In the genomic region with DNA sequence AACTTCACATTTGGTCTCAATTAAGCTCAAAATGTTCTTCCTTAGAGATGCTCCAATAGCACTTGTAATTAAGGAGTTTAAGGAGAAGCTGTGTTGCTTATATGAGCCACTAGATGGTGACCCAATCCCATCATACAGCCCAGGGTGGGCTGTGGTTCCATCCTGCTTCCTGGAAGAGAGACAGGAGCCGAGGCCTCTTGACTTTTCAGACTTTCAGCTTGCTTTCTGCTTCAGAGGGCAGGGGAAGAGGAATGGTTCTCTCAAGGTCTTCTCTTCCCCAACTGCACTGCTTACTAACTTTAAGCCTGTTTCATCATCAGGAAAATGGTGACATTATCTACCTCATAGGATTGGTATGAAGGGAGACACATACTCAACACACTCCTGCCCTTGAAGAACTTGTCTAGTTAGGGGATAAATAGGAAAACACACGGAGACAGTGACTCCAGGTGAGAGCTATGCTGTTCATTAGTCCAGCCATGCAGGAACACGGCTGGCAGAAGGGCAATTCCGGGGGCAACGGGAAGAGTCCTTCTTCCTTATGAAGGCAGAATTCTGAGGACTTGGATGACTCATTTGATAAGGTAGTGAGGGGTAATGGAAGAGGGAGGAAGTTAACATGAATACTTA, we compare ENCODE assay signal across 9 cellular contexts. TPM values are rescaled to one million over a fixed set of nuclear protein-coding genes. Genes with fewer than 3 reads are reported as not detected.
DNase-seq lines count a peak whose midpoint lies in the region; ATAC-seq and TF ChIP-seq lines count a peak whose summit lies in the region.
"Had no signal": no experiment of that assay in that cellular context is flagged by ENCODE, and none has a peak within 500 bp of the region (broad histone marks: within the 10 kb centered on the region; RNA-seq: fewer than 3 reads in every experiment).

No MANE protein-coding gene starts in this region.

- H3K27ac ChIP-seq in OCI-LY3 (ENCODE audit: low read length) (no peak overlapping the region), left lung (no peak overlapping the region), upper lobe of left lung (no peak overlapping the region)
- H3K27ac ChIP-seq: neutrophil had no signal

- 53 to 74% methylated on average over 4 to 5 of the region's 5 CpGs for WGBS in upper lobe of left lung, 2 donors

- no peak overlapping the region for H3K9ac ChIP-seq in OCI-LY3 (ENCODE audit: low read length)

- no peak overlapping the region for H3K4me2 ChIP-seq in OCI-LY3 (ENCODE audit: low read length)

- peak; percentile 50 for ATAC-seq in HG03095 (IDR thresholded peaks at IDR 0.05; ENCODE audit: unreplicated experiment)
- peak; percentile 90 for ATAC-seq in left lung
- peak; percentile 54 to 78 for ATAC-seq in upper lobe of left lung (ENCODE audit: low FRiP score in 2 of 2)
- ATAC-seq in GM18870 (IDR thresholded peaks at IDR 0.05; ENCODE audit: unreplicated experiment), result no peak

- no peak overlapping the region for H3K27ac Mint-ChIP-seq in activated CD4-positive, alpha-beta T cell treated with anti-CD3 and anti-CD28 coated beads, Interleukin-2, amount 10 ng/mL, durations not matched to agents 24 days and 14 days

- TF ChIP-seq CTCF in OCI-LY3 (IDR thresholded peaks at IDR 0.05; ENCODE audit: low read depth, low read length), result peak; percentile 72
- peak; percentile 38 to 53 for TF ChIP-seq CTCF in left lung (IDR thresholded peaks at IDR 0.05)
- peak in 5 of 6 experiments; percentile 34 to 69 (median 56) for TF ChIP-seq CTCF in upper lobe of left lung (IDR thresholded peaks at IDR 0.05)

- no peaks in the 10 kb centered on the region for H4K20me1 ChIP-seq in OCI-LY3 (ENCODE audit: insufficient read depth, low read length)

- no peaks in the 10 kb centered on the region for H3K27me3 Mint-ChIP-seq in activated CD4-positive, alpha-beta T cell treated with anti-CD3 and anti-CD28 coated beads, Interleukin-2, amount 10 ng/mL, durations not matched to agents 24 days and 14 days

- H2AFZ ChIP-seq in OCI-LY3 (ENCODE audit: low read depth, low read length), result no peak overlapping the region

- no peaks in the 10 kb centered on the region for H3K9me3 Mint-ChIP-seq in activated CD4-positive, alpha-beta T cell treated with anti-CD3 and anti-CD28 coated beads, Interleukin-2, amount 10 ng/mL, durations not matched to agents 24 days and 14 days

- peaks cover 5% of the 10 kb centered on the region for H3K36me3 Mint-ChIP-seq in activated CD4-positive, alpha-beta T cell treated with anti-CD3 and anti-CD28 coated beads, Interleukin-2, amount 10 ng/mL, durations not matched to agents 24 days and 14 days (ENCODE audit: low read depth)

- no peaks in the 10 kb centered on the region for H3K36me3 ChIP-seq in OCI-LY3 (replicated peaks; ENCODE audit: low read depth, low read length)
- H3K36me3 ChIP-seq in left lung, result peaks cover 0 to 13% of the 10 kb centered on the region in 2 donors
- peaks cover 0 to 7% (median 0%) of the 10 kb centered on the region in 4 donors for H3K36me3 ChIP-seq in upper lobe of left lung

- TF ChIP-seq POLR2A in upper lobe of left lung (IDR thresholded peaks at IDR 0.05), result no peak

- no peaks in the 10 kb centered on the region for H3K4me1 ChIP-seq in OCI-LY3 (ENCODE audit: low read length)
- H3K4me1 ChIP-seq in left lung, result peaks cover 0 to 4% of the 10 kb centered on the region in 2 donors
- H3K4me1 ChIP-seq in upper lobe of left lung, result peaks cover 0 to 10% (median 2%) of the 10 kb centered on the region in 4 donors

- H3K4me1 Mint-ChIP-seq in activated CD4-positive, alpha-beta T cell treated with anti-CD3 and anti-CD28 coated beads, Interleukin-2, amount 10 ng/mL, durations not matched to agents 24 days and 14 days, result peaks cover 3% of the 10 kb centered on the region

- peak; percentile 81 for DNase-seq in D341Med (ENCODE audit: low spot score)
- peak; percentile 64 for DNase-seq in dedifferentiated amniotic fluid mesenchymal stem cell (ENCODE audit: extremely low spot score)
- DNase-seq in left lung, result no peak
- DNase-seq in upper lobe of left lung, result no peak
- DNase-seq in activated CD4-positive, alpha-beta T cell treated with anti-CD3 and anti-CD28 coated beads, Interleukin-2, amount 10 ng/mL, durations not matched to agents 24 days and 14 days, result no peak

- H3K27me3 ChIP-seq in OCI-LY3 (ENCODE audit: low read depth, low read length), result no peaks in the 10 kb centered on the region
- H3K27me3 ChIP-seq in left lung, result no peaks in the 10 kb centered on the region
- H3K27me3 ChIP-seq in upper lobe of left lung, result no peaks in the 10 kb centered on the region
- H3K27me3 ChIP-seq: neutrophil had no signal

- H3K79me2 ChIP-seq in OCI-LY3 (ENCODE audit: low read length), result no peaks in the 10 kb centered on the region

- H3K4me3 ChIP-seq in OCI-LY3 (ENCODE audit: low read length), result no peak overlapping the region
- H3K4me3 ChIP-seq in left lung, result no peak overlapping the region
- no peak overlapping the region for H3K4me3 ChIP-seq in upper lobe of left lung

- H3K4me3 Mint-ChIP-seq in activated CD4-positive, alpha-beta T cell treated with anti-CD3 and anti-CD28 coated beads, Interleukin-2, amount 10 ng/mL, durations not matched to agents 24 days and 14 days, result no peak overlapping the region

- intact Hi-C loops in left lung (cut with DNase I), result loop anchor here in 1 of 2 donors (5.0 kb wide), 1 partner anchor 51 kb away; no protein-coding TSS in a partner anchor
- intact Hi-C loops in activated CD4-positive, alpha-beta T cell treated with anti-CD3 and anti-CD28 coated beads, Interleukin-2, amount 10 ng/mL, durations not matched to agents 24 days and 14 days (cut with micrococcal nuclease), result loop anchor here (5.0 kb wide), 1 partner anchor 51 kb away; no protein-coding TSS in a partner anchor

- H3K9me3 ChIP-seq in OCI-LY3 (ENCODE audit: insufficient read depth, low read length) (no peaks in the 10 kb centered on the region), left lung (no peaks in the 10 kb centered on the region), upper lobe of left lung (no peaks in the 10 kb centered on the region)
- H3K9me3 ChIP-seq: neutrophil had no signal

- TF ChIP-seq EP300 in upper lobe of left lung (IDR thresholded peaks at IDR 0.05), result no peak

RNA-seq across cellular contexts. Expression of gene TMEM218, which starts 20.1 kb away (rescaled TPM):
- 10 to 100 TPM; 19.9 to 28.1 TPM for total RNA-seq in left lung
- total RNA-seq in upper lobe of left lung, result 10 to 100 TPM; 11.1 to 25.1 (median 17.3) TPM
- total RNA-seq in activated CD4-positive, alpha-beta T cell treated with anti-CD3 and anti-CD28 coated beads, Interleukin-2, amount 10 ng/mL, durations not matched to agents 24 days and 14 days, result 17.3 and 18.2 TPM in 2 replicates

RNA-seq across cellular contexts. Expression of gene SLC37A2, which starts 28.3 kb away (rescaled TPM):
- 10 to 100 TPM; 19.3 to 42.5 TPM for total RNA-seq in left lung
- total RNA-seq in upper lobe of left lung, result 10 to 100 TPM in 4 of 6 donors, 1 to 10 TPM in 2; 3.5 to 32.5 (median 19.1) TPM
- 0.07 TPM in 2 replicates for total RNA-seq in activated CD4-positive, alpha-beta T cell treated with anti-CD3 and anti-CD28 coated beads, Interleukin-2, amount 10 ng/mL, durations not matched to agents 24 days and 14 days

Comparison
In these comparisons a context has a peak if more than half of its experiments do, and no peak if none do; other contexts are left out.
1. DNase-seq: peak in D341Med (single experiment) and dedifferentiated amniotic fluid mesenchymal stem cell (single experiment); none in left lung (0 of 2), upper lobe of left lung (0 of 2) and activated CD4-positive, alpha-beta T cell treated with anti-CD3 and anti-CD28 coated beads, Interleukin-2, amount 10 ng/mL, durations not matched to agents 24 days and 14 days (single experiment).
2. Peak in every context shown above with its lines, with median percentiles within 50 percentile points of each other: CTCF ChIP-seq.